1 cellular context compared by ENCODE assay signal in the genomic region with DNA sequence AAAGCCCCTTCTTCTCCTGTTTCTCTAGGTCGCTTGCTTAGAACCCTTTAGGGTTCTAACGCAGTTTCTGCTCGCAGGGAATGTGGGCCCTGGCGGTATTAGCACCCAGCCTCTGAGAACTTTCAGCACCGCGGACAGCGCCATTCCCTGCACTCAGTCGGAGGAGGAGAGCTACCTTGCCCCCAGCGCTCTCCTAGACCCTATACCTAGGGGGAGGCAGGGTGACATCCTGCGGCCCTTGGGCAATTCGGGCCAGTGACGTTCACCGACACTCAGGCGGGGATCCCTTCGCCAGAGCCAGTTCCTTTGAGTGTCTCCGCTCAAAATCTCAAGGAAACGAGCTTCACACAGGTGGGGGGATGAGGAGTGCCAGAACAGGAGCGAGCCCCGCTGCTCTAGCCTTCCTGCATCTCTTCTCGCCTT.
A peak's percentile ranks its signal among the peaks of the same experiment; 100 is the strongest.
TF ChIP-seq lines count a peak whose summit lies in the region.

No MANE protein-coding gene starts in this region.

TF ChIP-seq in HEK293, 187 proteins besides CTCF, POLR2A, EP300 and RAD21 (continued from another document):
- TF ChIP-seq, protein P1, sequence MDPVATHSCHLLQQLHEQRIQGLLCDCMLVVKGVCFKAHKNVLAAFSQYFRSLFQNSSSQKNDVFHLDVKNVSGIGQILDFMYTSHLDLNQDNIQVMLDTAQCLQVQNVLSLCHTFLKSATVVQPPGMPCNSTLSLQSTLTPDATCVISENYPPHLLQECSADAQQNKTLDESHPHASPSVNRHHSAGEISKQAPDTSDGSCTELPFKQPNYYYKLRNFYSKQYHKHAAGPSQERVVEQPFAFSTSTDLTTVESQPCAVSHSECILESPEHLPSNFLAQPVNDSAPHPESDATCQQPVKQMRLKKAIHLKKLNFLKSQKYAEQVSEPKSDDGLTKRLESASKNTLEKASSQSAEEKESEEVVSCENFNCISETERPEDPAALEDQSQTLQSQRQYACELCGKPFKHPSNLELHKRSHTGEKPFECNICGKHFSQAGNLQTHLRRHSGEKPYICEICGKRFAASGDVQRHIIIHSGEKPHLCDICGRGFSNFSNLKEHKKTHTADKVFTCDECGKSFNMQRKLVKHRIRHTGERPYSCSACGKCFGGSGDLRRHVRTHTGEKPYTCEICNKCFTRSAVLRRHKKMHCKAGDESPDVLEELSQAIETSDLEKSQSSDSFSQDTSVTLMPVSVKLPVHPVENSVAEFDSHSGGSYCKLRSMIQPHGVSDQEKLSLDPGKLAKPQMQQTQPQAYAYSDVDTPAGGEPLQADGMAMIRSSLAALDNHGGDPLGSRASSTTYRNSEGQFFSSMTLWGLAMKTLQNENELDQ (tag by site-specific recombination; IDR thresholded peaks at IDR 0.05; ENCODE audit: low read depth) = no peak
- TF ChIP-seq, protein P2, sequence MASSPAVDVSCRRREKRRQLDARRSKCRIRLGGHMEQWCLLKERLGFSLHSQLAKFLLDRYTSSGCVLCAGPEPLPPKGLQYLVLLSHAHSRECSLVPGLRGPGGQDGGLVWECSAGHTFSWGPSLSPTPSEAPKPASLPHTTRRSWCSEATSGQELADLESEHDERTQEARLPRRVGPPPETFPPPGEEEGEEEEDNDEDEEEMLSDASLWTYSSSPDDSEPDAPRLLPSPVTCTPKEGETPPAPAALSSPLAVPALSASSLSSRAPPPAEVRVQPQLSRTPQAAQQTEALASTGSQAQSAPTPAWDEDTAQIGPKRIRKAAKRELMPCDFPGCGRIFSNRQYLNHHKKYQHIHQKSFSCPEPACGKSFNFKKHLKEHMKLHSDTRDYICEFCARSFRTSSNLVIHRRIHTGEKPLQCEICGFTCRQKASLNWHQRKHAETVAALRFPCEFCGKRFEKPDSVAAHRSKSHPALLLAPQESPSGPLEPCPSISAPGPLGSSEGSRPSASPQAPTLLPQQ (tag by site-specific recombination; IDR thresholded peaks at IDR 0.05) = 0 out of 2 replicates have a peak, but pooled peaks have one; percentile 29
- TF ChIP-seq ZBTB7A (tag by site-specific recombination; IDR thresholded peaks at IDR 0.05; ENCODE audit: low read depth) (no peak), SCRT1 (tag by site-specific recombination; IDR thresholded peaks at IDR 0.05; ENCODE audit: borderline replicate concordance) (peak; percentile 69; the same call in 1 of the 2 replicates), SCRT2 (tag by site-specific recombination; IDR thresholded peaks at IDR 0.05) (peak; percentile 93), HOXA7 (CRISPR knock-in tag; IDR thresholded peaks at IDR 0.05; ENCODE audit: borderline replicate concordance) (no peak), ZNF155 (tag by site-specific recombination; IDR thresholded peaks at IDR 0.05) (no peak), ZNF785 (tag by site-specific recombination; IDR thresholded peaks at IDR 0.05) (no peak), ZBTB20 (tag by site-specific recombination; IDR thresholded peaks at IDR 0.05) (no peak), ZNF571 (tag by site-specific recombination; IDR thresholded peaks at IDR 0.05) (no peak), ZBTB17 (tag by site-specific recombination; IDR thresholded peaks at IDR 0.05) (0 out of 2 replicates have a peak, but pooled peaks have one; percentile 33)
- TF ChIP-seq, protein P3, sequence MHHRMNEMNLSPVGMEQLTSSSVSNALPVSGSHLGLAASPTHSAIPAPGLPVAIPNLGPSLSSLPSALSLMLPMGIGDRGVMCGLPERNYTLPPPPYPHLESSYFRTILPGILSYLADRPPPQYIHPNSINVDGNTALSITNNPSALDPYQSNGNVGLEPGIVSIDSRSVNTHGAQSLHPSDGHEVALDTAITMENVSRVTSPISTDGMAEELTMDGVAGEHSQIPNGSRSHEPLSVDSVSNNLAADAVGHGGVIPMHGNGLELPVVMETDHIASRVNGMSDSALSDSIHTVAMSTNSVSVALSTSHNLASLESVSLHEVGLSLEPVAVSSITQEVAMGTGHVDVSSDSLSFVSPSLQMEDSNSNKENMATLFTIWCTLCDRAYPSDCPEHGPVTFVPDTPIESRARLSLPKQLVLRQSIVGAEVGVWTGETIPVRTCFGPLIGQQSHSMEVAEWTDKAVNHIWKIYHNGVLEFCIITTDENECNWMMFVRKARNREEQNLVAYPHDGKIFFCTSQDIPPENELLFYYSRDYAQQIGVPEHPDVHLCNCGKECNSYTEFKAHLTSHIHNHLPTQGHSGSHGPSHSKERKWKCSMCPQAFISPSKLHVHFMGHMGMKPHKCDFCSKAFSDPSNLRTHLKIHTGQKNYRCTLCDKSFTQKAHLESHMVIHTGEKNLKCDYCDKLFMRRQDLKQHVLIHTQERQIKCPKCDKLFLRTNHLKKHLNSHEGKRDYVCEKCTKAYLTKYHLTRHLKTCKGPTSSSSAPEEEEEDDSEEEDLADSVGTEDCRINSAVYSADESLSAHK (tag by site-specific recombination; IDR thresholded peaks at IDR 0.05) = no peak
- TF ChIP-seq, protein P4, sequence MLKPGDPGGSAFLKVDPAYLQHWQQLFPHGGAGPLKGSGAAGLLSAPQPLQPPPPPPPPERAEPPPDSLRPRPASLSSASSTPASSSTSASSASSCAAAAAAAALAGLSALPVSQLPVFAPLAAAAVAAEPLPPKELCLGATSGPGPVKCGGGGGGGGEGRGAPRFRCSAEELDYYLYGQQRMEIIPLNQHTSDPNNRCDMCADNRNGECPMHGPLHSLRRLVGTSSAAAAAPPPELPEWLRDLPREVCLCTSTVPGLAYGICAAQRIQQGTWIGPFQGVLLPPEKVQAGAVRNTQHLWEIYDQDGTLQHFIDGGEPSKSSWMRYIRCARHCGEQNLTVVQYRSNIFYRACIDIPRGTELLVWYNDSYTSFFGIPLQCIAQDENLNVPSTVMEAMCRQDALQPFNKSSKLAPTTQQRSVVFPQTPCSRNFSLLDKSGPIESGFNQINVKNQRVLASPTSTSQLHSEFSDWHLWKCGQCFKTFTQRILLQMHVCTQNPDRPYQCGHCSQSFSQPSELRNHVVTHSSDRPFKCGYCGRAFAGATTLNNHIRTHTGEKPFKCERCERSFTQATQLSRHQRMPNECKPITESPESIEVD (tag by site-specific recombination; IDR thresholded peaks at IDR 0.05) = no peak
